ENCODE assay signal across 8 cellular contexts in genomic region chr3:37855363-37855970, GRCh38. TPM values are rescaled to one million over a fixed set of nuclear protein-coding genes. Genes with fewer than 3 reads are reported as not detected.
DNase-seq lines count a peak whose midpoint lies in the region; ATAC-seq and TF ChIP-seq lines count a peak whose summit lies in the region.

No MANE protein-coding gene starts in this region.

- no peak for TF ChIP-seq POLR2A in body of pancreas (IDR thresholded peaks at IDR 0.05)

- peak; percentile 73 for DNase-seq in AG08395 (ENCODE audit: low spot score)
- peak; percentile 37 for DNase-seq in NCI-H128 (lab: John Stamatoyannopoulos, UW; ENCODE audit: unreplicated experiment)
- DNase-seq in body of pancreas: peak; percentile 84 to 91 (median 86)
- peak; percentile 89 for DNase-seq in inferior parietal cortex (ENCODE audit: extremely low spot score)
- DNase-seq in stimulated activated CD4-positive, alpha-beta T cell treated with anti-CD3 and anti-CD28 coated beads, Interleukin-15, amount 100 ng/mL, for 24 hours: peak; percentile 85

- H3K9me3 ChIP-seq in body of pancreas: no peaks in the 10 kb centered on the region

- peak overlapping the region; percentile 85; the same call in 1 of the 2 replicates for H3K27ac ChIP-seq in VCaP
- no peak overlapping the region for H3K27ac ChIP-seq in body of pancreas

- H3K36me3 ChIP-seq in body of pancreas (replicated peaks in 1 of 2; ENCODE audit: insufficient read depth in 1 of 2, low read depth in 2 of 2): no peaks in the 10 kb centered on the region

- no peaks in the 10 kb centered on the region for H3K27me3 ChIP-seq in body of pancreas

- intact Hi-C loops in body of pancreas (cut with DNase I): loop anchor here (5.0 kb wide), 1 partner anchor 112 kb away; no protein-coding TSS in a partner anchor

- WGBS in body of pancreas, 2 donors: 26 to 31% methylated on average over 5 of the region's 5 CpGs

- ATAC-seq in GM19043 (IDR thresholded peaks at IDR 0.05; ENCODE audit: low read depth, unreplicated experiment) (peak; percentile 63), body of pancreas (peak; percentile 56), GM18907 (IDR thresholded peaks at IDR 0.05; ENCODE audit: unreplicated experiment) (no peak)

- TF ChIP-seq CTCF in VCaP (conservative IDR thresholded peaks at IDR 0.05) (peak; percentile 96), body of pancreas (IDR thresholded peaks at IDR 0.05) (peak; percentile 86 to 92 (median 90))

- no peak overlapping the region for H3K4me3 ChIP-seq in body of pancreas

- H3K4me1 ChIP-seq in body of pancreas: peaks cover 8% of the 10 kb centered on the region

RNA-seq across cellular contexts. Expression of gene CTDSPL, which starts 6.2 kb away (rescaled TPM):
- 10 to 100 TPM; 23.6 to 25.4 TPM for total RNA-seq in body of pancreas

Comparison
In these comparisons a context has a peak if more than half of its experiments do, and no peak if none do; other contexts are left out.
1. DNase-seq: peak in every context shown above with its lines; median percentile 89 in inferior parietal cortex; 86 in body of pancreas; 85 in stimulated activated CD4-positive, alpha-beta T cell treated with anti-CD3 and anti-CD28 coated beads, Interleukin-15, amount 100 ng/mL, for 24 hours; 73 in AG08395; 37 in NCI-H128.